ENCODE assay signal across 8 cellular contexts in the genomic region with DNA sequence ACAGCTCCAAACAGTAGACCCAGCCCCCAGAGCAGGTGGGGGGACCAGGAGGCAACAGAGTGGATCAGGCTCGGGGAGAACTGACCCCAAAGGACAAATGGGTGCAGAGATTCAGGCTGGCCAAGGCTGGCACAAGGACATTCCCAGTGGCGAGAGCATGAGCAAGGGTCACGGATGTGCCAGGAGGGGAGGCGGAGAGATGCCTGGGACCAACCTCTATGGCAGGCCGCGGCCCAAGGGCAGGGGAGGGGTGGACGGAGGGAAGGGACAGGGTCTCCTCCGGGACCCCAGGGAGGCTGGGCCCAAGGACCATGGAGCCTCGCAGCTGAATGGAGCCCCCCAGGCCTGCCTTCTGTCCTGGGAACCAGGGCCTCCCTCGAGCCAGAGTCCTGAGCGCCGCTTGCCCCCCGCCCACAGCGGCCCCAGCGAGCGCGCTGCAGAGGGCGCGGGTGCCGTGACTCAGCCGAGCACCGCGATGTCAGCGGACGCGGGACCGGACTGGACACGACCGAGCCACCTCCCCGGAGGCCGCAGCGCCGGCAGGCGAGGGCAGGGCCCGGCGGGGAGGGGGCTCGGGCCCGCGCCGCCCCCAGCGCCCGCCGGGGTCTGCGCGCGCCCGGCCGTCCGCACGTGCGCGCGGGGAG. TPM values are rescaled to one million over a fixed set of nuclear protein-coding genes. Genes with fewer than 3 reads are reported as not detected.
DNase-seq lines count a peak whose midpoint lies in the region; ATAC-seq and TF ChIP-seq lines count a peak whose summit lies in the region.

No MANE protein-coding gene starts in this region.

- H3K9me1 ChIP-seq in IMR-90 (ENCODE audit: insufficient read depth, low read length), result peaks cover 4% of the 10 kb centered on the region; the same call in 1 of the 2 replicates

- POLR2A ChIA-PET in IMR-90 (lab: Charles Lee; ENCODE audit: unreplicated experiment), result no interaction called here

- H2AK9ac ChIP-seq in IMR-90 (replicated peaks; ENCODE audit: low read depth, low read length, poor library complexity), result peak overlapping the region; percentile 59

- DNase-seq in AG20443 (ENCODE audit: low spot score) (peak; percentile 50), IMR-90 (peak; percentile 6), cardiac fibroblast (ENCODE audit: low read depth in 2 of 2) (no peak), NCI-H1436 treated with DMSO at 0.1 percent for 48 hours (lab: John Stamatoyannopoulos, UW) (no peak), NCI-H446 treated with DMSO at 0.1 percent for 48 hours (lab: John Stamatoyannopoulos, UW) (no peak)
- DNase-seq in effector CD8-positive, alpha-beta T cell (lab: John Stamatoyannopoulos, UW), result no peak

- H3K4me3 ChIP-seq in IMR-90 (ENCODE audit: insufficient read depth, low read depth, low read length) (peak overlapping the region; percentile 88), cardiac fibroblast (replicated peaks in 1 of 2; ENCODE audit: low read depth in 2 of 2, low read length in 2 of 2) (peak overlapping the region; percentile 41 to 53), mononuclear cell (ENCODE audit: low read length) (peak overlapping the region; percentile 12)

- peak overlapping the region; percentile 42; the same call in 1 of the 2 replicates for H3K23ac ChIP-seq in IMR-90 (ENCODE audit: low read depth, low read length)

- H2BK15ac ChIP-seq in IMR-90 (ENCODE audit: low read depth, low read length), result no peak overlapping the region

- H4K20me1 ChIP-seq in IMR-90 (ENCODE audit: insufficient read depth, low read length), result no peaks in the 10 kb centered on the region; the same call in 1 of the 2 replicates

- TF ChIP-seq CTCF in IMR-90 (conservative IDR thresholded peaks at IDR 0.05; ENCODE audit: low read depth, low read length) (no peak), cardiac fibroblast (IDR thresholded peaks at IDR 0.05; ENCODE audit: low read depth, low read length) (no peak)

- no TSS peak for BruUV-seq in IMR-90 (replicated peaks; lab: Mats Ljungman, UMichigan)

- no peak overlapping the region for H3K18ac ChIP-seq in IMR-90 (ENCODE audit: low read depth, low read length)

- H2BK5ac ChIP-seq in IMR-90 (ENCODE audit: low read depth, low read length, poor library complexity, severe bottlenecking), result no peak overlapping the region

- H2BK20ac ChIP-seq in IMR-90 (ENCODE audit: low read depth, low read length), result no peak overlapping the region

- H4K5ac ChIP-seq in IMR-90 (ENCODE audit: low read depth, low read length), result peak overlapping the region; percentile 71; the same call in 1 of the 2 replicates

- no peak for TF ChIP-seq RAD21 in IMR-90 (IDR thresholded peaks at IDR 0.05; ENCODE audit: low read length)

- no peaks in the 10 kb centered on the region for H3K36me3 ChIP-seq in IMR-90 (ENCODE audit: control insufficient read depth, insufficient read depth, low read length)

- peak overlapping the region; percentile 96 for H3K4me2 ChIP-seq in IMR-90 (ENCODE audit: low read depth, low read length)

- in situ Hi-C loops in IMR-90 (cut with MboI; ENCODE audit: low sequenced_read_pairs), result no loop called here

- peak overlapping the region; percentile 87 for H2AFZ ChIP-seq in IMR-90 (replicated peaks; ENCODE audit: low read length, poor library complexity)

- peak overlapping the region; percentile 0; the same call in 1 of the 2 replicates for H4K91ac ChIP-seq in IMR-90 (ENCODE audit: insufficient read depth, low read depth, low read length)

- H3K27ac ChIP-seq in IMR-90 (ENCODE audit: insufficient read depth, low read length), result peak overlapping the region; percentile 23; the same call in 1 of the 2 replicates

- H3K4me1 ChIP-seq in IMR-90 (ENCODE audit: control insufficient read depth, insufficient read depth, low read length) (peaks cover 5% of the 10 kb centered on the region), mononuclear cell (ENCODE audit: insufficient read depth, low read length) (peaks cover 53% of the 10 kb centered on the region)

- H2BK120ac ChIP-seq in IMR-90 (ENCODE audit: low read depth, low read length), result no peak overlapping the region

- WGBS in IMR-90 (ENCODE audit: extremely low coverage in 2 of 2, insufficient read length in 1 of 2), 2 experiments, result 8% methylated on average over 21 of the region's 53 CpGs; no CpG with 5 or more reads in 1 of the 2 experiments

- no peaks in the 10 kb centered on the region; the same call in 1 of the 2 replicates for H3K27me3 ChIP-seq in IMR-90 (ENCODE audit: control insufficient read depth, insufficient read depth, low read length)
- no peaks in the 10 kb centered on the region for H3K27me3 ChIP-seq in mononuclear cell (ENCODE audit: insufficient read depth, low read length)

- H3K14ac ChIP-seq in IMR-90 (replicated peaks; ENCODE audit: low read depth, low read length), result peak overlapping the region; percentile 52; the same call in 1 of the 2 replicates

- intact Hi-C loops in IMR-90 (cut with micrococcal nuclease), result loop anchor here (2.0 kb wide), 1 partner anchor 21 kb away; no protein-coding TSS in a partner anchor

- H4K8ac ChIP-seq in IMR-90 (ENCODE audit: low read depth in 2 of 2, low read length in 2 of 2), result no peak overlapping the region; a peak in 1 of 4 replicates

- no peaks in the 10 kb centered on the region for H3K9me3 ChIP-seq in IMR-90 (ENCODE audit: control insufficient read depth, insufficient read depth, low read length)
- H3K9me3 ChIP-seq in mononuclear cell (ENCODE audit: low read depth, low read length), result no peaks in the 10 kb centered on the region

- TF ChIP-seq POLR2A in IMR-90 (IDR thresholded peaks at IDR 0.05; ENCODE audit: low read depth, low read length), result no peak

- dilution Hi-C loops in IMR-90 (cut with HindIII; ENCODE audit: low sequenced_read_pairs, unreplicated experiment), result no loop called here

- ATAC-seq in IMR-90 (ENCODE audit: low read depth) (peak; percentile 52), GM19397 (IDR thresholded peaks at IDR 0.05; ENCODE audit: unreplicated experiment) (no peak)

- H2AK5ac ChIP-seq in IMR-90 (ENCODE audit: low read depth, low read length), result peak overlapping the region; percentile 84

- H3K79me1 ChIP-seq in IMR-90 (ENCODE audit: low read depth in 1 of 2, low read length in 2 of 2), result peaks cover 0 to 7% of the 10 kb centered on the region in 2 experiments; a peak in 2 of 4 replicates

- H3K4ac ChIP-seq in IMR-90 (ENCODE audit: low read depth, low read length), result peak overlapping the region; percentile 52

- CTCF ChIA-PET in IMR-90 (lab: Yijun Ruan, JAX), result no interaction called here

- H3K56ac ChIP-seq in IMR-90 (ENCODE audit: extremely low read depth, insufficient read depth, low read length), result no peak overlapping the region

- peak overlapping the region; percentile 71 for H3K9ac ChIP-seq in IMR-90 (ENCODE audit: low read depth, low read length)

TF ChIP-seq in IMR-90, 13 proteins besides CTCF, POLR2A, EP300 and RAD21 (continues in another document):
- TF ChIP-seq MAFK (IDR thresholded peaks at IDR 0.05; ENCODE audit: low read depth, low read length), result no peak
- TF ChIP-seq CHD1 (IDR thresholded peaks at IDR 0.05; ENCODE audit: low read depth, low read length), result no peak
- no peak for TF ChIP-seq RFX5 (IDR thresholded peaks at IDR 0.05; ENCODE audit: low read depth, low read length)
- TF ChIP-seq FOS (IDR thresholded peaks at IDR 0.05; ENCODE audit: low read depth, low read length), result no peak
- no peak for TF ChIP-seq RCOR1 (IDR thresholded peaks at IDR 0.05; ENCODE audit: insufficient replicate concordance, low read length)
- TF ChIP-seq MAZ (IDR thresholded peaks at IDR 0.05; ENCODE audit: borderline replicate concordance, low read depth, low read length), result peak; percentile 28; the same call in 1 of the 2 replicates
- TF ChIP-seq, protein P1, sequence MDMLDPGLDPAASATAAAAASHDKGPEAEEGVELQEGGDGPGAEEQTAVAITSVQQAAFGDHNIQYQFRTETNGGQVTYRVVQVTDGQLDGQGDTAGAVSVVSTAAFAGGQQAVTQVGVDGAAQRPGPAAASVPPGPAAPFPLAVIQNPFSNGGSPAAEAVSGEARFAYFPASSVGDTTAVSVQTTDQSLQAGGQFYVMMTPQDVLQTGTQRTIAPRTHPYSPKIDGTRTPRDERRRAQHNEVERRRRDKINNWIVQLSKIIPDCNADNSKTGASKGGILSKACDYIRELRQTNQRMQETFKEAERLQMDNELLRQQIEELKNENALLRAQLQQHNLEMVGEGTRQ (IDR thresholded peaks at IDR 0.05; ENCODE audit: low read depth, low read length), result no peak
- 0 out of 2 replicates have a peak, but pooled peaks have one; percentile 8 for TF ChIP-seq MXI1 (IDR thresholded peaks at IDR 0.05; ENCODE audit: borderline replicate concordance, low read depth, low read length)

RNA-seq across cellular contexts. Expression of a gene that starts 0.5 kb away (rescaled TPM):
- 3.8 and 4.4 TPM in 2 replicates for total RNA-seq in IMR-90 (2012; rRNA removed)
- polyA plus RNA-seq in IMR-90 (2012; rRNA removed), result 46.0 and 52.3 TPM in 2 replicates
- polyA plus RNA-seq in IMR-90 (2012; cell fraction: cytosol; rRNA removed), result 11.9 and 56.9 TPM in 2 replicates
- 194 and 536 TPM in 2 replicates for polyA plus RNA-seq in IMR-90 (2012; cell fraction: nucleus; rRNA removed; ENCODE audit: low replicate concordance)
- 14.7 TPM for total RNA-seq in mononuclear cell

RNA-seq across cellular contexts. Expression of a gene that starts 4.4 kb away (rescaled TPM):
- total RNA-seq in IMR-90 (2012; rRNA removed) (not detected in 2 replicates), mononuclear cell (2.6 TPM)
- not detected in 2 replicates for polyA plus RNA-seq in IMR-90 (2012; rRNA removed)
- not detected in 2 replicates for polyA plus RNA-seq in IMR-90 (2012; cell fraction: cytosol; rRNA removed)
- polyA plus RNA-seq in IMR-90 (2012; cell fraction: nucleus; rRNA removed; ENCODE audit: low replicate concordance), result 0.02 and 0.03 TPM in 2 replicates

RNA-seq across cellular contexts. Expression of a gene that starts 18.5 kb away (rescaled TPM):
- total RNA-seq in IMR-90 (2012; rRNA removed) (2.7 and 2.8 TPM in 2 replicates), mononuclear cell (2.5 TPM)
- polyA plus RNA-seq in IMR-90 (2012; rRNA removed), result 58.1 and 74.0 TPM in 2 replicates
- 57.6 and 91.2 TPM in 2 replicates for polyA plus RNA-seq in IMR-90 (2012; cell fraction: cytosol; rRNA removed)
- 327 and 712 TPM in 2 replicates for polyA plus RNA-seq in IMR-90 (2012; cell fraction: nucleus; rRNA removed; ENCODE audit: low replicate concordance)

RNA-seq across cellular contexts. Expression of a gene that starts 26.4 kb away (rescaled TPM):
- total RNA-seq in IMR-90 (2012; rRNA removed) (not detected in 2 replicates), mononuclear cell (not detected)
- polyA plus RNA-seq in IMR-90 (2012; rRNA removed), result not detected in 2 replicates
- polyA plus RNA-seq in IMR-90 (2012; cell fraction: cytosol; rRNA removed), result not detected in 2 replicates
- 0.09 TPM in 1 of 2 replicates, not detected in the other for polyA plus RNA-seq in IMR-90 (2012; cell fraction: nucleus; rRNA removed; ENCODE audit: low replicate concordance)

RNA-seq across cellular contexts. Expression of a gene that starts 31.1 kb away (rescaled TPM):
- total RNA-seq in IMR-90 (2012; rRNA removed) (0.18 and 0.28 TPM in 2 replicates), mononuclear cell (3.4 TPM)
- 1.7 and 2.1 TPM in 2 replicates for polyA plus RNA-seq in IMR-90 (2012; rRNA removed)
- 2.7 and 3.4 TPM in 2 replicates for polyA plus RNA-seq in IMR-90 (2012; cell fraction: cytosol; rRNA removed)
- polyA plus RNA-seq in IMR-90 (2012; cell fraction: nucleus; rRNA removed; ENCODE audit: low replicate concordance), result 0.87 and 4.1 TPM in 2 replicates

Comparison
In these comparisons a context has a peak if more than half of its experiments do, and no peak if none do; other contexts are left out.
1. DNase-seq: peak in AG20443 (single experiment) and IMR-90 (single experiment); none in cardiac fibroblast (0 of 2), NCI-H1436 treated with DMSO at 0.1 percent for 48 hours (single experiment), NCI-H446 treated with DMSO at 0.1 percent for 48 hours (single experiment) and effector CD8-positive, alpha-beta T cell (single experiment).
2. H3K4me3 ChIP-seq: peak in every context shown above with its lines; median percentile 88 in IMR-90; 47 in cardiac fibroblast; 12 in mononuclear cell.